In genomic region chr3:46006243-46006642, GRCh38 we compare ENCODE assay signal across 28 cellular contexts. TPM values are rescaled to one million over a fixed set of nuclear protein-coding genes. Genes with fewer than 3 reads are reported as not detected.
DNase-seq lines count a peak whose midpoint lies in the region; ATAC-seq and TF ChIP-seq lines count a peak whose summit lies in the region.
"Had no signal": no experiment of that assay in that cellular context is flagged by ENCODE, and none has a peak within 500 bp of the region (broad histone marks: within the 10 kb centered on the region; RNA-seq: fewer than 3 reads in every experiment).

No MANE protein-coding gene starts in this region.

- peaks cover 2% of the 10 kb centered on the region for H3K27me3 Mint-ChIP-seq in endothelial cell (ENCODE audit: unreplicated experiment)
- H3K27me3 Mint-ChIP-seq: activated naive CD4-positive, alpha-beta T cell treated with anti-CD3 and anti-CD28 coated beads, Interleukin-2, amount 50 U/mL, for 24 hours had no signal

- H3K4me1 ChIP-seq in BLaER1 treated with 17β-estradiol and CSF1 and Interleukin-3, amounts not matched to agents 10 nM and 100 nM, result peaks cover 0 to 21% (median 7%) of the 10 kb centered on the region in 10 experiments; a peak in 12 of 20 replicates
- H3K4me1 ChIP-seq in PC-3 (ENCODE audit: insufficient read depth, low read length), result peaks cover 13% of the 10 kb centered on the region
- peaks cover 3% of the 10 kb centered on the region for H3K4me1 ChIP-seq in hepatocyte (ENCODE audit: insufficient read depth)
- no peaks in the 10 kb centered on the region for H3K4me1 ChIP-seq in smooth muscle cell (ENCODE audit: low read depth)
- H3K4me1 ChIP-seq: BE2C, neural progenitor cell had no signal

- no peaks in the 10 kb centered on the region for H3F3A ChIP-seq in PC-3 (ENCODE audit: low read length, unreplicated experiment)
- H3F3A ChIP-seq in smooth muscle cell (ENCODE audit: low read depth), result peaks cover 5% of the 10 kb centered on the region

- 0 out of 22 replicates have a peak, but pooled peaks cover 0 to 3% (median 0%) of the 10 kb centered on the region in 11 experiments for H3K9me3 ChIP-seq in BLaER1 treated with 17β-estradiol and CSF1 and Interleukin-3, amounts not matched to agents 10 nM and 100 nM (replicated peaks in 1 of 11)
- H3K9me3 ChIP-seq in PC-3 (ENCODE audit: low read length) (no peaks in the 10 kb centered on the region), hepatocyte (ENCODE audit: low read depth) (no peaks in the 10 kb centered on the region), smooth muscle cell (replicated peaks; ENCODE audit: low read depth) (no peaks in the 10 kb centered on the region)
- H3K9me3 ChIP-seq: BE2C, MG63 had no signal

- no peaks in the 10 kb centered on the region for H4K20me1 ChIP-seq in BLaER1 treated with 17β-estradiol and CSF1 and Interleukin-3, amounts not matched to agents 10 nM and 100 nM
- H4K20me1 ChIP-seq in PC-3 (ENCODE audit: low read length) (no peaks in the 10 kb centered on the region), hepatocyte (ENCODE audit: insufficient read depth, poor library complexity, severe bottlenecking) (no peaks in the 10 kb centered on the region), smooth muscle cell (ENCODE audit: low read depth) (no peaks in the 10 kb centered on the region)

- no peak for TF ChIP-seq CTCF in PC-3 (conservative IDR thresholded peaks at IDR 0.05; ENCODE audit: low read depth, low read length)
- no peak for TF ChIP-seq CTCF in hepatocyte (IDR thresholded peaks at IDR 0.05; ENCODE audit: poor library complexity)
- TF ChIP-seq CTCF in smooth muscle cell (IDR thresholded peaks at IDR 0.05; ENCODE audit: borderline replicate concordance, insufficient read depth, poor library complexity, severe bottlenecking), result no peak
- TF ChIP-seq CTCF in endothelial cell (IDR thresholded peaks at IDR 0.05; ENCODE audit: unreplicated experiment), result no peak

- peak overlapping the region in 7 of 11 experiments; percentile 1 to 70 (median 37); a peak in 11 of 22 replicates for H3K4me2 ChIP-seq in BLaER1 treated with 17β-estradiol and CSF1 and Interleukin-3, amounts not matched to agents 10 nM and 100 nM
- H3K4me2 ChIP-seq in PC-3 (ENCODE audit: low read length) (peak overlapping the region; percentile 15; the same call in 1 of the 2 replicates), hepatocyte (no peak overlapping the region), smooth muscle cell (peak overlapping the region; percentile 52)
- H3K4me2 ChIP-seq: neural progenitor cell had no signal

- H3K27ac Mint-ChIP-seq in endothelial cell (ENCODE audit: unreplicated experiment), result no peak overlapping the region
- H3K27ac Mint-ChIP-seq: activated naive CD4-positive, alpha-beta T cell treated with anti-CD3 and anti-CD28 coated beads, Interleukin-2, amount 50 U/mL, for 24 hours; activated T-helper 2 cell treated with anti-CD3 and anti-CD28 coated beads, Interferon-gamma antibody, Interleukin-2, Interleukin-4, amounts not matched to agents 10 μg/mL and 5 μg/mL and 100 μg/mL, durations not matched to agents 14 hours and 24 hours and 36 hours; dendritic cell treated with granulocyte-macrophage colony-stimulating factor and Interleukin-4, amounts not matched to agents 40 ng/mL and 50 ng/mL, for 4 days; neural progenitor cell had no signal

- no peaks in the 10 kb centered on the region for H3K27me3 ChIP-seq in BLaER1 treated with 17β-estradiol and CSF1 and Interleukin-3, amounts not matched to agents 10 nM and 100 nM
- no peaks in the 10 kb centered on the region for H3K27me3 ChIP-seq in PC-3 (ENCODE audit: low read length)
- H3K27me3 ChIP-seq in hepatocyte, result no peaks in the 10 kb centered on the region
- H3K27me3 ChIP-seq in smooth muscle cell (ENCODE audit: low read depth), result no peaks in the 10 kb centered on the region
- H3K27me3 ChIP-seq: BE2C, MG63, neural progenitor cell had no signal

- DNase-seq in PC-3 (no peak), hepatocyte (ENCODE audit: low spot score) (no peak), smooth muscle cell (lab: John Stamatoyannopoulos, UW; ENCODE audit: unreplicated experiment) (no peak), endothelial cell (ENCODE audit: low spot score) (no peak), DMS79 treated with DMSO at 0.1 percent for 48 hours (lab: John Stamatoyannopoulos, UW) (no peak)
- DNase-seq: ACHN; activated CD4-positive, alpha-beta T cell treated with anti-CD3 and anti-CD28 coated beads, Interleukin-2, amount 50 U/mL, for 48 hours; activated CD4-positive, CD25-positive, alpha-beta regulatory T cell; activated CD8-positive, alpha-beta memory T cell treated with anti-CD3 and anti-CD28 coated beads, Interleukin-2, amount 50 U/mL, for 48 hours; BE2C; caudate nucleus; DMS53; KBM-7; MG63; NCI-H1417 treated with DMSO at 0.1 percent for 48 hours; NCI-H2081; NCI-H69; stimulated activated naive CD4-positive, alpha-beta T cell treated with Interleukin-2 at 50 U/mL for 16 hours had no signal

- no peaks in the 10 kb centered on the region for H3K79me2 ChIP-seq in PC-3 (ENCODE audit: low read length)
- no peaks in the 10 kb centered on the region for H3K79me2 ChIP-seq in hepatocyte
- no peaks in the 10 kb centered on the region for H3K79me2 ChIP-seq in smooth muscle cell (ENCODE audit: low read depth)

- no peaks in the 10 kb centered on the region for H3K9me2 ChIP-seq in PC-3 (replicated peaks; ENCODE audit: low read length)
- no peaks in the 10 kb centered on the region for H3K9me2 ChIP-seq in hepatocyte (replicated peaks; ENCODE audit: insufficient read depth)

- peaks cover 4% of the 10 kb centered on the region for H3K4me1 Mint-ChIP-seq in endothelial cell (ENCODE audit: unreplicated experiment)
- H3K4me1 Mint-ChIP-seq: neural progenitor cell had no signal

- H3K9ac ChIP-seq in BLaER1 treated with 17β-estradiol and CSF1 and Interleukin-3, amounts not matched to agents 10 nM and 100 nM, result no peak overlapping the region
- H3K9ac ChIP-seq in PC-3 (ENCODE audit: low read length), result no peak overlapping the region
- no peak overlapping the region for H3K9ac ChIP-seq in smooth muscle cell (ENCODE audit: low read depth)
- H3K9ac ChIP-seq: neural progenitor cell had no signal

- H3K36me3 Mint-ChIP-seq in endothelial cell (ENCODE audit: low read depth, unreplicated experiment), result no peaks in the 10 kb centered on the region
- H3K36me3 Mint-ChIP-seq: activated naive CD4-positive, alpha-beta T cell treated with anti-CD3 and anti-CD28 coated beads, Interleukin-2, amount 50 U/mL, for 24 hours; neural progenitor cell had no signal

- no peaks in the 10 kb centered on the region for H3K36me3 ChIP-seq in BLaER1 treated with 17β-estradiol and CSF1 and Interleukin-3, amounts not matched to agents 10 nM and 100 nM
- H3K36me3 ChIP-seq in PC-3 (ENCODE audit: low read depth, low read length) (no peaks in the 10 kb centered on the region), hepatocyte (replicated peaks; ENCODE audit: insufficient read depth, low read depth) (no peaks in the 10 kb centered on the region), smooth muscle cell (ENCODE audit: low read depth) (no peaks in the 10 kb centered on the region)
- H3K36me3 ChIP-seq: BE2C, MG63, neural progenitor cell had no signal

- POLR2A ChIA-PET in PC-3 (lab: Charles Lee; ENCODE audit: unreplicated experiment), result no interaction called here

- no peak overlapping the region for H3K4me3 Mint-ChIP-seq in endothelial cell (ENCODE audit: unreplicated experiment)
- H3K4me3 Mint-ChIP-seq: activated naive CD4-positive, alpha-beta T cell treated with anti-CD3 and anti-CD28 coated beads, Interleukin-2, amount 50 U/mL, for 24 hours; dendritic cell treated with granulocyte-macrophage colony-stimulating factor and Interleukin-4, amounts not matched to agents 40 ng/mL and 50 ng/mL, for 4 days; neural progenitor cell had no signal

- intact Hi-C loops in PC-3 (cut with micrococcal nuclease), result no loop called here

- no peak overlapping the region for H3K27ac ChIP-seq in BLaER1 treated with 17β-estradiol and CSF1 and Interleukin-3, amounts not matched to agents 10 nM and 100 nM
- H3K27ac ChIP-seq in PC-3 (ENCODE audit: low read length) (no peak overlapping the region), hepatocyte (peak overlapping the region; percentile 41), smooth muscle cell (ENCODE audit: low read depth) (peak overlapping the region; percentile 65)
- H3K27ac ChIP-seq: neural progenitor cell had no signal

- ATAC-seq in PC-3 (no peak), HG03439 (IDR thresholded peaks at IDR 0.05; ENCODE audit: unreplicated experiment) (no peak)

- no TSS peak for BruUV-seq in PC-3 (replicated peaks; lab: Mats Ljungman, UMichigan)

- H2AFZ ChIP-seq in PC-3 (ENCODE audit: low read length), result no peak overlapping the region
- no peak overlapping the region for H2AFZ ChIP-seq in hepatocyte
- no peak overlapping the region for H2AFZ ChIP-seq in smooth muscle cell (ENCODE audit: low read depth)
- H2AFZ ChIP-seq: neural progenitor cell had no signal

- CTCF ChIA-PET in PC-3 (lab: Charles Lee), result no interaction called here

- H3K9me3 Mint-ChIP-seq in endothelial cell (ENCODE audit: unreplicated experiment), result no peaks in the 10 kb centered on the region
- H3K9me3 Mint-ChIP-seq: activated naive CD4-positive, alpha-beta T cell treated with anti-CD3 and anti-CD28 coated beads, Interleukin-2, amount 50 U/mL, for 24 hours; activated T-helper 2 cell treated with anti-CD3 and anti-CD28 coated beads, Interferon-gamma antibody, Interleukin-2, Interleukin-4, amounts not matched to agents 10 μg/mL and 5 μg/mL and 100 μg/mL, durations not matched to agents 14 hours and 24 hours and 36 hours; dendritic cell treated with granulocyte-macrophage colony-stimulating factor and Interleukin-4, amounts not matched to agents 40 ng/mL and 50 ng/mL, for 4 days; neural progenitor cell had no signal

- H3K4me3 ChIP-seq in BLaER1 treated with 17β-estradiol and CSF1 and Interleukin-3, amounts not matched to agents 10 nM and 100 nM, result no peak overlapping the region
- H3K4me3 ChIP-seq in PC-3 (ENCODE audit: low read length) (no peak overlapping the region), hepatocyte (no peak overlapping the region), smooth muscle cell (no peak overlapping the region)
- H3K4me3 ChIP-seq: MG63, neural progenitor cell had no signal

- WGBS in hepatocyte (ENCODE audit: low lambda C conversion rate, missing lambda C conversion rate), result 84% methylated on average over 3 of the region's 3 CpGs
- WGBS in smooth muscle cell (ENCODE audit: low lambda C conversion rate), result 75% methylated on average over 3 of the region's 3 CpGs

RNA-seq across cellular contexts. Expression of gene FYCO1, which starts 10.6 kb away (rescaled TPM):
- total RNA-seq in PC-3 (2014; rRNA removed), result 15.4 and 16.9 TPM in 2 replicates
- total RNA-seq in hepatocyte, result 23.0 and 26.8 TPM in 2 replicates
- 7.5 and 9.0 TPM in 2 replicates for polyA plus RNA-seq in hepatocyte
- 19.0 and 20.9 TPM in 2 replicates for total RNA-seq in smooth muscle cell
- 4.5 and 7.4 TPM in 2 replicates for polyA plus RNA-seq in smooth muscle cell
- total RNA-seq in endothelial cell (ENCODE audit: unreplicated experiment), result 13.8 TPM

RNA-seq across cellular contexts. Expression of gene XCR1, which starts 21.0 kb away (rescaled TPM):
- total RNA-seq in PC-3 (2014; rRNA removed) (not detected in 2 replicates), hepatocyte (0.27 and 0.40 TPM in 2 replicates), smooth muscle cell (0.76 and 1.5 TPM in 2 replicates), endothelial cell (ENCODE audit: unreplicated experiment) (not detected)
- polyA plus RNA-seq in hepatocyte (0.30 and 0.86 TPM in 2 replicates), smooth muscle cell (0.30 TPM in 1 of 2 replicates, not detected in the other)
- total RNA-seq: endothelial cell of umbilical vein, HT1080, mammary epithelial cell, SK-MEL-5 had no signal
- polyA plus RNA-seq: endothelial cell of umbilical vein, mammary epithelial cell had no signal

Comparison
In these comparisons a context has a peak if more than half of its experiments do, and no peak if none do; other contexts are left out.
1. H3K27ac ChIP-seq: peak in hepatocyte (single experiment) and smooth muscle cell (single experiment); none in BLaER1 treated with 17β-estradiol and CSF1 and Interleukin-3, amounts not matched to agents 10 nM and 100 nM (0 of 11) and PC-3 (single experiment).